ENCODE assay signal across 24 cellular contexts in genomic region chr1:201745023-201745422, GRCh38.
A peak's percentile ranks its signal among the peaks of the same experiment; 100 is the strongest.
DNase-seq lines count a peak whose midpoint lies in the region; ATAC-seq and TF ChIP-seq lines count a peak whose summit lies in the region.
"Had no signal": no experiment of that assay in that cellular context is flagged by ENCODE, and none has a peak within 500 bp of the region (broad histone marks: within the 10 kb centered on the region; RNA-seq: fewer than 3 reads in every experiment).

No MANE protein-coding gene starts in this region.

- no peaks in the 10 kb centered on the region for H3K9me3 ChIP-seq in skeletal muscle satellite cell (replicated peaks; ENCODE audit: low read length)
- H3K9me3 ChIP-seq: esophagus squamous epithelium, MG63, suprapubic skin had no signal

- H3K4me1 ChIP-seq in skeletal muscle satellite cell (ENCODE audit: control insufficient read depth, insufficient read depth, low read length) = peaks cover 83% of the 10 kb centered on the region

- no peak overlapping the region for H3K27ac ChIP-seq in RWPE1
- H3K27ac ChIP-seq: 22Rv1, C4-2B, esophagus squamous epithelium, suprapubic skin, VCaP had no signal

- H3K4me3 ChIP-seq in epithelial cell of esophagus (ENCODE audit: low read length) = no peak overlapping the region
- H3K4me3 ChIP-seq in skeletal muscle satellite cell (ENCODE audit: low read length) = no peak overlapping the region
- H3K4me3 ChIP-seq: esophagus squamous epithelium, MG63, suprapubic skin had no signal

- no peaks in the 10 kb centered on the region for H3K27me3 ChIP-seq in skeletal muscle satellite cell (ENCODE audit: control insufficient read depth, insufficient read depth, low read length)
- H3K27me3 ChIP-seq: esophagus squamous epithelium, MG63, suprapubic skin had no signal

- peak overlapping the region; percentile 30 for H3K4me2 ChIP-seq in skeletal muscle satellite cell (ENCODE audit: low read length)

- DNase-seq in NCI-H345 (lab: John Stamatoyannopoulos, UW) = peak; percentile 25
- DNase-seq in NCI-H345 treated with DMSO at 0.1 percent for 48 hours (lab: John Stamatoyannopoulos, UW; ENCODE audit: unreplicated experiment) = no peak
- DNase-seq in RWPE1 (ENCODE audit: low spot score) = peak; percentile 35
- peak; percentile 74 for DNase-seq in epithelial cell of esophagus (ENCODE audit: low read depth)
- DNase-seq in globus pallidus (ENCODE audit: low spot score) = no peak
- DNase-seq in effector CD8-positive, alpha-beta T cell (lab: John Stamatoyannopoulos, UW) = no peak
- DNase-seq: activated CD4-positive, alpha-beta T cell treated with anti-CD3 and anti-CD28 coated beads, Interleukin-2, amount 50 U/mL, for 48 hours; activated naive CD4-positive, alpha-beta T cell treated with anti-CD3 and anti-CD28 coated beads, Interleukin-2, amount 10 ng/mL, durations not matched to agents 7 days and 5 days; DMS 273 treated with DMSO at 0.1 percent for 48 hours; esophagus squamous epithelium; hypothalamus; MG63; naive thymus-derived CD4-positive, alpha-beta T cell; NCI-H1694; posterior cingulate gyrus; SHP77; stimulated activated CD4-positive, alpha-beta T cell treated with anti-CD3 and anti-CD28 coated beads, Interleukin-4, amount 100 ng/mL, for 4 hours had no signal

- no peak overlapping the region for H3K9ac ChIP-seq in skeletal muscle satellite cell (ENCODE audit: low read depth, low read length)

- no peak for ATAC-seq in HG03025 (IDR thresholded peaks at IDR 0.05; ENCODE audit: low FRiP score, unreplicated experiment)
- ATAC-seq: HepG2; naive thymus-derived CD4-positive, alpha-beta T cell had no signal

- POLR2A ChIA-PET in RWPE1 (lab: Yijun Ruan, JAX; ENCODE audit: low non-redundant PET) = interaction anchor here (0.6 kb wide), 1 partner anchor 32 kb away, joined by 3 read pairs; no protein-coding TSS in a partner anchor

- TF ChIP-seq CTCF in RWPE1 (conservative IDR thresholded peaks at IDR 0.05; ENCODE audit: low read depth) (no peak), epithelial cell of esophagus (IDR thresholded peaks at IDR 0.05; ENCODE audit: insufficient read depth, low read depth, low read length, missing control alignments) (no peak)

- peaks cover 38% of the 10 kb centered on the region for H3K36me3 ChIP-seq in skeletal muscle satellite cell (ENCODE audit: insufficient read depth, low read length)
- H3K36me3 ChIP-seq: suprapubic skin had no signal

- CTCF ChIA-PET in RWPE1 (lab: Yijun Ruan, JAX) = interaction anchor here (1.1 to 1.8 kb wide), 4 partner anchors 14 to 48 kb away, joined by 3 to 7 read pairs (median 4); no protein-coding TSS in a partner anchor

Comparison
In these comparisons a context has a peak if more than half of its experiments do, and no peak if none do; other contexts are left out.
1. DNase-seq: peak in NCI-H345 (single experiment), RWPE1 (single experiment) and epithelial cell of esophagus (single experiment); none in NCI-H345 treated with DMSO at 0.1 percent for 48 hours (single experiment), globus pallidus (single experiment) and effector CD8-positive, alpha-beta T cell (single experiment).